ENCODE assay signal across 18 cellular contexts in the genomic region with DNA sequence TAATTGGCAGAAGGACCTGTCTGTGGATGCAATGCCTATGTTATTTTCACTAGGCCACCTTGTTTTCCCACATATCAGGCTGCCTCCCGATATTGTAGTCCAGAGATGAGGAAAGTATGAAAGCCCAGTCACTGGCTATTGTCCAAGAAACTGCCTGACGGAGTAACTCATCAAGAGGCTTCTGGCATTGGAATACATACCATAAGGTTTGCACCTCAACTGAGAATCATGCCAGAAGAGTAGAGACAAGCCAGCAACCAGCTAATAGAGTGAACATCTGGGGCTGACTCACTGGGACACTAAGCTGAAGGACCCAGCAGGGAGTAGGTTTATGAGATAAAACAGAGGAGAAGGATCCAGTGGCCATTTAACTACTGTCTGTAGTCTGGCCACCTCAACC.
DNase-seq lines count a peak whose midpoint lies in the region; ATAC-seq and TF ChIP-seq lines count a peak whose summit lies in the region.
"Had no signal": no experiment of that assay in that cellular context is flagged by ENCODE, and none has a peak within 500 bp of the region (broad histone marks: within the 10 kb centered on the region; RNA-seq: fewer than 3 reads in every experiment).

No MANE protein-coding gene starts in this region.

- WGBS in prostate gland, result 63% methylated on average over 2 of the region's 2 CpGs

- ATAC-seq in foreskin keratinocyte, result peak; percentile 98
- ATAC-seq: HCT116 had no signal

- H3K36me3 ChIP-seq in adipocyte (ENCODE audit: control insufficient read depth, insufficient read depth, low read length, severe bottlenecking) (no peaks in the 10 kb centered on the region), prostate gland (no peaks in the 10 kb centered on the region)
- H3K36me3 ChIP-seq: transverse colon had no signal

- H3K4me3 ChIP-seq in adipocyte (ENCODE audit: low read length) (no peak overlapping the region), prostate gland (no peak overlapping the region)
- H3K4me3 ChIP-seq: transverse colon had no signal

- H3K27me3 ChIP-seq in adipocyte (replicated peaks; ENCODE audit: control insufficient read depth, insufficient read depth, low read length), result no peaks in the 10 kb centered on the region
- H3K27me3 ChIP-seq in foreskin keratinocyte, result no peaks in the 10 kb centered on the region
- H3K27me3 ChIP-seq in prostate gland (replicated peaks; ENCODE audit: insufficient read depth), result no peaks in the 10 kb centered on the region
- H3K27me3 ChIP-seq: transverse colon had no signal

- no peak for TF ChIP-seq POLR2A in prostate gland (IDR thresholded peaks at IDR 0.05)

- TF ChIP-seq CTCF in foreskin keratinocyte (conservative IDR thresholded peaks at IDR 0.05) (no peak), prostate gland (IDR thresholded peaks at IDR 0.05) (no peak)

- DNase-seq in DMS 273 (lab: John Stamatoyannopoulos, UW; ENCODE audit: unreplicated experiment), result peak; percentile 33
- no peak for DNase-seq in DMS 273 treated with DMSO at 0.1 percent for 48 hours (lab: John Stamatoyannopoulos, UW)
- DNase-seq in adipocyte (ENCODE audit: low read depth), result peak; percentile 70
- DNase-seq in foreskin keratinocyte, result peak; percentile 99 to 100
- DNase-seq in smooth muscle cell of the brain vasculature (ENCODE audit: low read depth, low spot score), result peak; percentile 67
- no peak for DNase-seq in prostate gland (ENCODE audit: low spot score)
- no peak for DNase-seq in RPMI8226
- DNase-seq in stimulated activated CD4-positive, alpha-beta T cell treated with anti-CD3 and anti-CD28 coated beads, Interleukin-12 subunit alpha, Interleukin-12 subunit beta, amount 100 ng/mL, for 4 hours, result no peak
- DNase-seq: activated T-cell treated with anti-CD3 and anti-CD28 coated beads, Interleukin-2, amount 50 U/mL, for 48 hours; central memory CD4-positive, alpha-beta T cell; DMS79; kidney; NCI-H1694; NK-92 treated with Interleukin-12 subunit alpha and Interleukin-12 subunit beta, amount 100 ng/mL, for 24 hours; SW 1271; transverse colon had no signal

- H3K9ac ChIP-seq in adipocyte (ENCODE audit: low read length), result no peak overlapping the region

- H3K4me1 ChIP-seq in adipocyte (ENCODE audit: control insufficient read depth, insufficient read depth, low read length) (peaks cover 11% of the 10 kb centered on the region), foreskin keratinocyte (peaks cover 49% of the 10 kb centered on the region), prostate gland (replicated peaks) (no peaks in the 10 kb centered on the region)
- H3K4me1 ChIP-seq: transverse colon had no signal

- H3K27ac ChIP-seq in foreskin keratinocyte, result peak overlapping the region; percentile 98
- no peak overlapping the region for H3K27ac ChIP-seq in prostate gland
- H3K27ac ChIP-seq: 22Rv1, transverse colon had no signal

- H3K9me3 ChIP-seq in adipocyte (ENCODE audit: control insufficient read depth, low read length) (no peaks in the 10 kb centered on the region), prostate gland (no peaks in the 10 kb centered on the region)
- H3K9me3 ChIP-seq: transverse colon had no signal

- intact Hi-C loops in prostate gland (cut with DNase I), result no loop called here

Comparison
In these comparisons a context has a peak if more than half of its experiments do, and no peak if none do; other contexts are left out.
1. DNase-seq: peak in DMS 273 (single experiment), adipocyte (single experiment), foreskin keratinocyte (2 of 2) and smooth muscle cell of the brain vasculature (single experiment); none in DMS 273 treated with DMSO at 0.1 percent for 48 hours (single experiment), prostate gland (single experiment), RPMI8226 (single experiment) and stimulated activated CD4-positive, alpha-beta T cell treated with anti-CD3 and anti-CD28 coated beads, Interleukin-12 subunit alpha, Interleukin-12 subunit beta, amount 100 ng/mL, for 4 hours (single experiment).